Comparison of ENCODE assay signal across 1 cellular context in the genomic region with DNA sequence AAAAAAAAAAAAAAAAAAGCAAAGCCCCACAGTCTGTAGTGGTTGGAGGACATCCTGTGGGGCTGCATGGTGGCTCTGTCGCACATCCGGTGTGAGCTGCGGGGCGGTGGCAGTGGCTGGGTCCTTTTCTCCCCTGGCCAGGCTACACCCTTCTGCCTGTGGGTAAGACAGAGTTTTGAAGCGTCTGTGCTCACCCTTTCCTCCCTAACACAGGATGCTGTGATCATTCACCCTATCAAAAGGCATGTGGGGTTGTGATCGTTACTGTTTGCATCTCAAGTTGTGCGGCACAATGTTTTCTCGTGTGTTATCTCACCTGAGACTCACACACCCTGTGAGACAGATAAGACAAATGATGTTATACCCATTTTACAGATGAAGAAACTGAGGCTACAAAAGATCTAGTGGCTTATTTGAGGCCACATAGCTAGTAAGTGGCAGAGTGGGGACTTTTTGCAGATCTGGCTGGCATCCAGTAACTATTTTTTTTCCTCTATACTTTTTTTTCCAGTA.
TF ChIP-seq lines count a peak whose summit lies in the region.

No MANE protein-coding gene starts in this region.

TF ChIP-seq in GM12878, 131 proteins besides CTCF, POLR2A, EP300 and RAD21:
- TF ChIP-seq ZNF384 (IDR thresholded peaks at IDR 0.05; ENCODE audit: borderline replicate concordance, low read depth, low read length) (peak; percentile 68; the same call in 1 of the 2 replicates), SMARCA5 (IDR thresholded peaks at IDR 0.05) (0 out of 2 replicates have a peak, but pooled peaks have one; percentile 58), YY1 (IDR thresholded peaks at IDR 0.05; ENCODE audit: low read depth, low read length) (0 out of 2 replicates have a peak, but pooled peaks have one; percentile 31), CHD2 (IDR thresholded peaks at IDR 0.05; ENCODE audit: borderline replicate concordance, low read depth, low read length) (no peak), POLR2AphosphoS2 (IDR thresholded peaks at IDR 0.05; ENCODE audit: low read depth, low read length) (0 out of 2 replicates have a peak, but pooled peaks have one; percentile 34), NR2C1 (IDR thresholded peaks at IDR 0.05) (no peak), TCF3 (IDR thresholded peaks at IDR 0.05; ENCODE audit: borderline replicate concordance, insufficient read depth, low read depth, low read length) (no peak), SMC3 (IDR thresholded peaks at IDR 0.05; ENCODE audit: borderline replicate concordance, low read length) (no peak), CREM (IDR thresholded peaks at IDR 0.05; ENCODE audit: low read depth) (peak; percentile 29; the same call in 1 of the 2 replicates), SREBF2 (IDR thresholded peaks at IDR 0.05; ENCODE audit: low read length) (no peak), ZNF217 (IDR thresholded peaks at IDR 0.05) (peak; percentile 52; the same call in 1 of the 2 replicates)
- TF ChIP-seq, protein P1, sequence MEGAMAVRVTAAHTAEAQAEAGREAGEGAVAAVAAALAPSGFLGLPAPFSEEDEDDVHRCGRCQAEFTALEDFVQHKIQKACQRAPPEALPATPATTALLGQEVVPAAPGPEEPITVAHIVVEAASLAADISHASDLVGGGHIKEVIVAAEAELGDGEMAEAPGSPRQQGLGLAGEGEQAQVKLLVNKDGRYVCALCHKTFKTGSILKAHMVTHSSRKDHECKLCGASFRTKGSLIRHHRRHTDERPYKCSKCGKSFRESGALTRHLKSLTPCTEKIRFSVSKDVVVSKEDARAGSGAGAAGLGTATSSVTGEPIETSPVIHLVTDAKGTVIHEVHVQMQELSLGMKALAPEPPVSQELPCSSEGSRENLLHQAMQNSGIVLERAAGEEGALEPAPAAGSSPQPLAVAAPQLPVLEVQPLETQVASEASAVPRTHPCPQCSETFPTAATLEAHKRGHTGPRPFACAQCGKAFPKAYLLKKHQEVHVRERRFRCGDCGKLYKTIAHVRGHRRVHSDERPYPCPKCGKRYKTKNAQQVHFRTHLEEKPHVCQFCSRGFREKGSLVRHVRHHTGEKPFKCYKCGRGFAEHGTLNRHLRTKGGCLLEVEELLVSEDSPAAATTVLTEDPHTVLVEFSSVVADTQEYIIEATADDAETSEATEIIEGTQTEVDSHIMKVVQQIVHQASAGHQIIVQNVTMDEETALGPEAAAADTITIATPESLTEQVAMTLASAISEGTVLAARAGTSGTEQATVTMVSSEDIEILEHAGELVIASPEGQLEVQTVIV (IDR thresholded peaks at IDR 0.05; ENCODE audit: borderline replicate concordance, partially characterized antibody), result no peak
